In the genomic region with DNA sequence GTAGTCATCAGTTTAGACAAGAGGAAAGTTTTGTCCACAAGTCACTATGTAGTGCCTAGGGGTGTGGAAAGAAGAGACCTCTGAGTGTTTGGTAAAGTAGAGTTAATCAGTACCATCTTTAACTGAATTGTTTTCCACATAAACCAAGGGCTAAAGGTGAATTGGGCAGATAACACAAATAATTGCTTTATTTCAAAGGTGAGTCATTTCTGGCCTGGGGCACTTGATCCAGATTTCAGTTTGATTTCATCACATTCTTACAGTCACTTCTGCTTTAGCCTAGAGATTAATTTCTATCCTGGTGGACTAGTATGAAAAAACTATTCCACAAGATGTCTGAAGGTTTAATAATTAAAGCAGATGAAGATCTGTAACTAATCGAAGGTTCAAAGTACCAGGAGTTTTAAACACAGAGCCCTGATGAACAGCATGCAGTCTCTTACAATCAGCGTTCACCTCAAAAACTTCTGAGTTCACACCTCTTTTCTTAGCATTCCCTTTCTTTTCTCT, we compare ENCODE assay signal across 11 cellular contexts.
DNase-seq lines count a peak whose midpoint lies in the region; ATAC-seq and TF ChIP-seq lines count a peak whose summit lies in the region.
"Had no signal": no experiment of that assay in that cellular context is flagged by ENCODE, and none has a peak within 500 bp of the region (broad histone marks: within the 10 kb centered on the region; RNA-seq: fewer than 3 reads in every experiment).

No MANE protein-coding gene starts in this region.

- H3K27ac ChIP-seq in RWPE1 (no peak overlapping the region), suprapubic skin (no peak overlapping the region)
- H3K27ac ChIP-seq: HL-60 had no signal

- TF ChIP-seq EP300 in suprapubic skin (IDR thresholded peaks at IDR 0.05), result no peak

- H3K36me3 Mint-ChIP-seq in activated T-cell treated with anti-CD3 and anti-CD28 coated beads, Interleukin-2, amount 50 U/mL, for 4 hours (ENCODE audit: insufficient read depth), result no peaks in the 10 kb centered on the region

- no peaks in the 10 kb centered on the region for H3K4me1 Mint-ChIP-seq in activated T-cell treated with anti-CD3 and anti-CD28 coated beads, Interleukin-2, amount 50 U/mL, for 4 hours (ENCODE audit: low read depth)

- H3K4me3 Mint-ChIP-seq in activated T-cell treated with anti-CD3 and anti-CD28 coated beads, Interleukin-2, amount 50 U/mL, for 4 hours, result no peak overlapping the region
- H3K4me3 Mint-ChIP-seq: activated CD8-positive, alpha-beta T cell treated with anti-CD3 and anti-CD28 coated beads for 36 hours had no signal

- ATAC-seq in activated T-cell treated with anti-CD3 and anti-CD28 coated beads, Interleukin-2, amount 50 U/mL, for 4 hours, result no peak
- ATAC-seq: activated CD8-positive, alpha-beta T cell treated with anti-CD3 and anti-CD28 coated beads for 36 hours; esophagus mucosa had no signal

- H3K4me1 ChIP-seq in suprapubic skin, result peaks cover 31% of the 10 kb centered on the region

- H3K36me3 ChIP-seq in suprapubic skin, result no peaks in the 10 kb centered on the region
- H3K36me3 ChIP-seq: right atrium auricular region had no signal

- no peaks in the 10 kb centered on the region for H3K9me3 Mint-ChIP-seq in activated T-cell treated with anti-CD3 and anti-CD28 coated beads, Interleukin-2, amount 50 U/mL, for 4 hours
- H3K9me3 Mint-ChIP-seq: activated CD8-positive, alpha-beta T cell treated with anti-CD3 and anti-CD28 coated beads for 36 hours had no signal

- no peak for TF ChIP-seq POLR2A in suprapubic skin (IDR thresholded peaks at IDR 0.05)

- no peaks in the 10 kb centered on the region for H3K27me3 ChIP-seq in suprapubic skin
- H3K27me3 ChIP-seq: right atrium auricular region had no signal

- CTCF ChIA-PET in RWPE1 (lab: Yijun Ruan, JAX) (no interaction called here), GM10248 (lab: Yijun Ruan, JAX) (no interaction called here)

- H3K4me3 ChIP-seq in fibroblast of pulmonary artery (replicated peaks; ENCODE audit: low read depth, low read length) (no peak overlapping the region), suprapubic skin (no peak overlapping the region)
- H3K4me3 ChIP-seq: right atrium auricular region had no signal

- no peaks in the 10 kb centered on the region for H3K9me3 ChIP-seq in suprapubic skin
- H3K9me3 ChIP-seq: right atrium auricular region had no signal

- TF ChIP-seq CTCF in RWPE1 (conservative IDR thresholded peaks at IDR 0.05; ENCODE audit: low read depth) (no peak), fibroblast of pulmonary artery (IDR thresholded peaks at IDR 0.05; ENCODE audit: low read length, missing control alignments) (no peak), suprapubic skin (IDR thresholded peaks at IDR 0.05) (no peak), GM10248 (IDR thresholded peaks at IDR 0.05; ENCODE audit: control extremely low read depth, extremely low read depth, low read depth, missing control alignments) (no peak)

- 68% methylated on average over 2 of the region's 2 CpGs for WGBS in suprapubic skin

- DNase-seq in H4 (ENCODE audit: low spot score) (peak; percentile 54), RWPE1 (ENCODE audit: low spot score) (peak; percentile 46), fibroblast of pulmonary artery (ENCODE audit: low read depth) (peak; percentile 38), stromal cell of bone marrow (ENCODE audit: low read depth) (peak; percentile 29), suprapubic skin (ENCODE audit: low spot score in 2 of 2) (no peak), GM10248 (ENCODE audit: extremely low spot score) (no peak)
- no peak for DNase-seq in activated T-cell treated with anti-CD3 and anti-CD28 coated beads, Interleukin-2, amount 50 U/mL, for 4 hours
- DNase-seq: activated CD8-positive, alpha-beta T cell treated with anti-CD3 and anti-CD28 coated beads for 36 hours had no signal

- POLR2A ChIA-PET in RWPE1 (lab: Yijun Ruan, JAX; ENCODE audit: low non-redundant PET), result no interaction called here
- POLR2A ChIA-PET in GM10248 (lab: Yijun Ruan, JAX), result no interaction called here

- peaks cover under 1% of the 10 kb centered on the region for H3K27me3 Mint-ChIP-seq in activated T-cell treated with anti-CD3 and anti-CD28 coated beads, Interleukin-2, amount 50 U/mL, for 4 hours (ENCODE audit: low read depth)

Comparison
In these comparisons a context has a peak if more than half of its experiments do, and no peak if none do; other contexts are left out.
1. DNase-seq: peak in H4 (single experiment), RWPE1 (single experiment), fibroblast of pulmonary artery (single experiment) and stromal cell of bone marrow (single experiment); none in activated T-cell treated with anti-CD3 and anti-CD28 coated beads, Interleukin-2, amount 50 U/mL, for 4 hours (single experiment), suprapubic skin (0 of 2) and GM10248 (single experiment).